25 cellular contexts compared by ENCODE assay signal in genomic region chr2:211306929-211307328, GRCh38.
DNase-seq lines count a peak whose midpoint lies in the region; ATAC-seq, FAIRE-seq and TF ChIP-seq lines count a peak whose summit lies in the region.
"Had no signal": no experiment of that assay in that cellular context is flagged by ENCODE, and none has a peak within 500 bp of the region (broad histone marks: within the 10 kb centered on the region; RNA-seq: fewer than 3 reads in every experiment).

No MANE protein-coding gene starts in this region.

- H3K4me3 ChIP-seq in H1 (ENCODE audit: extremely low read depth in 1 of 4, insufficient read depth in 2 of 4, low read depth in 3 of 4, low read length in 4 of 4) (no peak overlapping the region), spleen (no peak overlapping the region), smooth muscle cell (no peak overlapping the region), Karpas-422 (ENCODE audit: low read length) (no peak overlapping the region)
- H3K4me3 ChIP-seq: BLaER1 had no signal

- no peak overlapping the region for H3K23ac ChIP-seq in H1 (ENCODE audit: insufficient read length)

- H3K79me2 ChIP-seq in H1 (ENCODE audit: control insufficient read depth in 1 of 2, insufficient read depth in 2 of 2, low read length in 2 of 2) (no peaks in the 10 kb centered on the region), smooth muscle cell (ENCODE audit: low read depth) (no peaks in the 10 kb centered on the region), Karpas-422 (ENCODE audit: low read length) (no peaks in the 10 kb centered on the region)

- TF ChIP-seq CTCF in H1 (IDR thresholded peaks at IDR 0.05; ENCODE audit: control extremely low read depth in 1 of 3, insufficient read depth in 1 of 3, low read depth in 1 of 3, low read length in 3 of 3) (no peak), spleen (IDR thresholded peaks at IDR 0.05 in 8 of 11, conservative IDR thresholded peaks at IDR 0.05 in 3 of 11) (no peak), smooth muscle cell (IDR thresholded peaks at IDR 0.05; ENCODE audit: borderline replicate concordance, insufficient read depth, poor library complexity, severe bottlenecking) (no peak)

- H3F3A ChIP-seq in smooth muscle cell (ENCODE audit: low read depth), result no peaks in the 10 kb centered on the region

- no peak overlapping the region for H3K18ac ChIP-seq in H1 (ENCODE audit: extremely low read depth, low read length)

- H2BK20ac ChIP-seq in H1 (ENCODE audit: low read length), result no peak overlapping the region

- H4K8ac ChIP-seq in H1 (ENCODE audit: extremely low read depth, insufficient read depth, low read length), result no peak overlapping the region

- POLR2A ChIA-PET in H1 (lab: Charles Lee; ENCODE audit: partially characterized antibody), result no interaction called here

- H3K9ac ChIP-seq in H1 (replicated peaks in 1 of 4; ENCODE audit: extremely low read depth in 1 of 4, low read depth in 3 of 4, low read length in 3 of 4) (no peak overlapping the region), smooth muscle cell (ENCODE audit: low read depth) (no peak overlapping the region), Karpas-422 (ENCODE audit: low read length) (no peak overlapping the region)
- H3K9ac ChIP-seq: BLaER1 had no signal

- TF ChIP-seq POLR2A in H1 (IDR thresholded peaks at IDR 0.05; ENCODE audit: control extremely low read depth in 1 of 2, low read depth in 2 of 2, low read length in 2 of 2) (no peak), spleen (IDR thresholded peaks at IDR 0.05) (no peak)

- H3K23me2 ChIP-seq in H1 (ENCODE audit: low read depth, low read length), result no peaks in the 10 kb centered on the region

- H4K91ac ChIP-seq in H1 (replicated peaks; ENCODE audit: insufficient read length, low read length), result no peak overlapping the region

- peaks cover 0 to 12% (median 4%) of the 10 kb centered on the region in 4 experiments; a peak in 2 of 7 replicates for H3K4me1 ChIP-seq in H1 (replicated peaks in 1 of 4; ENCODE audit: control insufficient read depth in 3 of 4, insufficient read depth in 4 of 4, low read length in 3 of 4)
- no peaks in the 10 kb centered on the region for H3K4me1 ChIP-seq in spleen
- no peaks in the 10 kb centered on the region for H3K4me1 ChIP-seq in smooth muscle cell (ENCODE audit: low read depth)
- H3K4me1 ChIP-seq in Karpas-422 (ENCODE audit: low read length), result no peaks in the 10 kb centered on the region
- H3K4me1 ChIP-seq: BLaER1 had no signal

- CTCF ChIA-PET in H1 (lab: Charles Lee; ENCODE audit: partially characterized antibody), result interaction anchor here (1.2 kb wide), 1 partner anchor 9 kb away, joined by 4 read pairs; no protein-coding TSS in a partner anchor

- H3K79me1 ChIP-seq in H1 (ENCODE audit: low read depth, low read length), result no peaks in the 10 kb centered on the region

- no peaks in the 10 kb centered on the region for H4K20me1 ChIP-seq in H1 (replicated peaks in 1 of 2; ENCODE audit: control insufficient read depth in 1 of 2, insufficient read depth in 2 of 2, low read length in 2 of 2)
- no peaks in the 10 kb centered on the region for H4K20me1 ChIP-seq in smooth muscle cell (ENCODE audit: low read depth)
- no peaks in the 10 kb centered on the region for H4K20me1 ChIP-seq in Karpas-422 (ENCODE audit: insufficient read depth, low read depth, low read length)
- H4K20me1 ChIP-seq: BLaER1 had no signal

- H2BK5ac ChIP-seq in H1 (ENCODE audit: low read depth, low read length), result no peak overlapping the region

- H4K5ac ChIP-seq in H1 (ENCODE audit: insufficient read length, low read depth, low read length), result no peak overlapping the region

- peak; percentile 61 for ATAC-seq in HG03520 (IDR thresholded peaks at IDR 0.05; ENCODE audit: unreplicated experiment)
- ATAC-seq: Panc1, SK-N-SH treated with all-trans-retinoic acid at 6 μM for 48 hours had no signal

- TF ChIP-seq EP300 in H1 (IDR thresholded peaks at IDR 0.05; ENCODE audit: borderline replicate concordance in 1 of 2, low read depth in 2 of 2, low read length in 2 of 2), result no peak

- H3K9me3 ChIP-seq in H1 (ENCODE audit: insufficient read depth in 2 of 2, low read depth in 1 of 2, low read length in 1 of 2) (no peaks in the 10 kb centered on the region), spleen (peaks cover 0 to 3% (median 0%) of the 10 kb centered on the region in 8 donors), smooth muscle cell (replicated peaks; ENCODE audit: low read depth) (no peaks in the 10 kb centered on the region), Karpas-422 (ENCODE audit: low read length) (no peaks in the 10 kb centered on the region)
- H3K9me3 ChIP-seq: BLaER1 had no signal

- no peak overlapping the region for H2BK15ac ChIP-seq in H1 (ENCODE audit: low read length)

- H3K4me2 ChIP-seq in H1 (ENCODE audit: insufficient read depth in 1 of 2, low read depth in 2 of 2, low read length in 2 of 2) (no peak overlapping the region), smooth muscle cell (no peak overlapping the region), Karpas-422 (ENCODE audit: low read depth, low read length, poor library complexity, severe bottlenecking) (no peak overlapping the region)
- H3K4me2 ChIP-seq: BLaER1 had no signal

- H3K56ac ChIP-seq in H1 (replicated peaks; ENCODE audit: insufficient read length, low read depth, low read length), result no peak overlapping the region

- intact Hi-C loops in spleen (cut with DNase I; ENCODE audit: low total_unique reads), result no loop called here

- no peak for FAIRE-seq in H1 (lab: Jason Lieb, UNC)
- FAIRE-seq: HTR-8/SVneo had no signal

- H3K9me2 ChIP-seq in Karpas-422 (replicated peaks; ENCODE audit: insufficient read depth, low read length), result peaks cover 4% of the 10 kb centered on the region; the same call in 1 of the 2 replicates

- 87% methylated on average over 3 of the region's 3 CpGs; no CpG with 5 or more reads in 1 of the 2 experiments for WGBS in H1 (ENCODE audit: extremely low coverage in 1 of 2, insufficient coverage in 1 of 2, insufficient read length in 1 of 2, insufficient replicate concordance in 2 of 2, low coverage in 1 of 2, low lambda C conversion rate in 2 of 2, missing lambda C conversion rate in 1 of 2), 2 experiments
- WGBS in spleen, 5 donors, result 41 to 55% (median 46%) methylated on average over 3 of the region's 3 CpGs
- WGBS in smooth muscle cell (ENCODE audit: low lambda C conversion rate), result 78% methylated on average over 3 of the region's 3 CpGs

- H3K27ac ChIP-seq in H1 (ENCODE audit: low read depth, low read length) (no peak overlapping the region), spleen (no peak overlapping the region), smooth muscle cell (ENCODE audit: low read depth) (no peak overlapping the region), Karpas-422 (ENCODE audit: low read length) (no peak overlapping the region)
- H3K27ac ChIP-seq: 22Rv1, BLaER1 had no signal

- DNase-seq in DMS53 (lab: John Stamatoyannopoulos, UW) (peak; percentile 17), DMS53 treated with DMSO at 0.1 percent for 48 hours (lab: John Stamatoyannopoulos, UW; ENCODE audit: unreplicated experiment) (no peak), H1 (ENCODE audit: low read depth in 1 of 2, low spot score in 2 of 2) (no peak), spleen (no peak), smooth muscle cell (lab: John Stamatoyannopoulos, UW; ENCODE audit: unreplicated experiment) (no peak), OCI-M1 (lab: John Stamatoyannopoulos, UW) (no peak), Karpas-422 (no peak)
- DNase-seq: ACHN; CD4-positive, alpha-beta T cell; COR-L47; DND-41; KG1; NCI-H1092 treated with DMSO at 0.1 percent for 48 hours; NCI-H146; NCI-H2029; NCI-H2227 treated with DMSO at 0.1 percent for 48 hours; NCI-H510A; NK-92 treated with Interleukin-12 subunit alpha and Interleukin-12 subunit beta, amount 100 ng/mL, for 24 hours; T-helper 1 cell had no signal

- no peak for TF ChIP-seq RAD21 in H1 (IDR thresholded peaks at IDR 0.05 in 1 of 2, conservative IDR thresholded peaks at IDR 0.05 in 1 of 2; ENCODE audit: low read depth in 2 of 2, low read length in 2 of 2)

- no peak overlapping the region for H2AK5ac ChIP-seq in H1 (ENCODE audit: low read depth, low read length)

- no peak overlapping the region for H3K14ac ChIP-seq in H1 (ENCODE audit: insufficient read length)

- no peak overlapping the region for H3K4ac ChIP-seq in H1 (replicated peaks; ENCODE audit: insufficient read length, low read depth, low read length)

- H3K36me3 ChIP-seq in H1 (ENCODE audit: control insufficient read depth in 2 of 4, insufficient read depth in 4 of 4, low read length in 3 of 4), result no peaks in the 10 kb centered on the region
- no peaks in the 10 kb centered on the region for H3K36me3 ChIP-seq in spleen
- no peaks in the 10 kb centered on the region for H3K36me3 ChIP-seq in smooth muscle cell (ENCODE audit: low read depth)
- H3K36me3 ChIP-seq in Karpas-422 (ENCODE audit: insufficient read depth, low read length), result no peaks in the 10 kb centered on the region
- H3K36me3 ChIP-seq: BLaER1 had no signal

- no peak overlapping the region for H2BK12ac ChIP-seq in H1 (ENCODE audit: low read depth, low read length)

- H2BK120ac ChIP-seq in H1 (replicated peaks; ENCODE audit: low read depth, low read length), result no peak overlapping the region

- H2AFZ ChIP-seq in H1 (ENCODE audit: low read length) (0 out of 2 replicates have a peak overlapping the region, but pooled peaks have one; percentile 6), smooth muscle cell (ENCODE audit: low read depth) (no peak overlapping the region), Karpas-422 (ENCODE audit: low read length) (no peak overlapping the region)

- H3K27me3 ChIP-seq in H1 (replicated peaks in 1 of 4; ENCODE audit: control insufficient read depth in 3 of 4, extremely low read depth in 1 of 4, insufficient read depth in 3 of 4, low read length in 3 of 4), result peaks cover 0 to 1% (median 0%) of the 10 kb centered on the region in 4 experiments; a peak in 1 of 7 replicates
- no peaks in the 10 kb centered on the region for H3K27me3 ChIP-seq in spleen (replicated peaks in 1 of 7)
- no peaks in the 10 kb centered on the region for H3K27me3 ChIP-seq in smooth muscle cell (ENCODE audit: low read depth)
- H3K27me3 ChIP-seq in Karpas-422 (ENCODE audit: low read length), result no peaks in the 10 kb centered on the region
- H3K27me3 ChIP-seq: BLaER1 had no signal

TF ChIP-seq in H1, 55 proteins besides CTCF, POLR2A, EP300 and RAD21 (continues in another document):
- TF ChIP-seq NANOG (IDR thresholded peaks at IDR 0.05; ENCODE audit: insufficient read depth, low read depth, low read length, poor library complexity, severe bottlenecking) (no peak), TEAD4 (IDR thresholded peaks at IDR 0.05; ENCODE audit: low read depth, low read length) (no peak), CREB1 (IDR thresholded peaks at IDR 0.05) (no peak), RFX5 (IDR thresholded peaks at IDR 0.05; ENCODE audit: borderline replicate concordance, low read depth, low read length) (no peak), BACH1 (IDR thresholded peaks at IDR 0.05; ENCODE audit: low read length) (no peak), EZH2 (IDR thresholded peaks at IDR 0.05; ENCODE audit: low read depth, low read length, severe bottlenecking) (no peak), SIX5 (IDR thresholded peaks at IDR 0.05; ENCODE audit: low read depth, low read length) (no peak), ASH2L (IDR thresholded peaks at IDR 0.05; ENCODE audit: low read length) (no peak), RXRA (IDR thresholded peaks at IDR 0.05; ENCODE audit: insufficient read depth, low read depth, low read length) (no peak), SUZ12 (IDR thresholded peaks at IDR 0.05; ENCODE audit: low read length) (no peak)
